19 cellular contexts compared by ENCODE assay signal in the genomic region with DNA sequence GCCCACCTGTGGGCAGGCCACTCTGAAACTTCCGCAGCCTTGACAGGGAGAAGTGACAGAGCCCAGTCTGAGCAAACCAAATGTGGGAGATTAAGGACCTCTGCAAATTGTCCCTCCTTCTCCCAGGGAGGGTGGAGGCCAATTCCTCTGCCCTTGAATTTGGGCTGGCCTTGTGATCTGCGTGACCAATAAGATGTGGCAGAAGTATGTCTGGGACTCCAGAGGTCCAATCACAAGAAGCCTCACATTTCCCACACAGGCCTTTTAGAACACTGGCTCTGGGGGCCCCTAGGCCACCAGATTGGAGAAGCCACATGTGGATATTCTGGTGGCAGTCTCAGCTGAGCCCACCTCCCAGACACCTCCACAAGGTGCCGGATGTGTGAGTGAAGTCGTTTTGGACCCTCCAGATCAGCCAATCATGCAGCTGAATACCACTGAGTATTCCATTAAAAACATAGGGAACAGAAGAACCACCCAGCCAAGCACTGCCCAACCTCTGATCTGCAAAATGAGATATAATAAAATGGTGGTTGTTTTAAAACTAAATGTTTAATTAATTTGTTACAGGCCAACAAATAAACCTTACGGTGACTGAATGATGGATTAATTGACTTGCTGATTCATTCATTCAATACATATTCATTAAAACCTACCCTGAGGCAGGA.
"Had no signal": no experiment of that assay in that cellular context is flagged by ENCODE, and none has a peak within 500 bp of the region (broad histone marks: within the 10 kb centered on the region; RNA-seq: fewer than 3 reads in every experiment).

No MANE protein-coding gene starts in this region.

- H3K27me3 ChIP-seq: ascending aorta, body of pancreas, MG63 had no signal

- ATAC-seq: activated CD4-positive, CD25-positive, alpha-beta regulatory T cell treated with anti-CD3 and anti-CD28 coated beads, Interleukin-2, amount 50 U/mL, for 24 hours; activated CD8-positive, alpha-beta T cell treated with anti-CD3 and anti-CD28 coated beads, Interleukin-2, amount 10 ng/mL, durations not matched to agents 7 days and 5 days; body of pancreas had no signal

- H3K9me3 ChIP-seq: body of pancreas, MG63 had no signal

- DNase-seq: activated CD4-positive, alpha-beta T cell treated with anti-CD3 and anti-CD28 coated beads for 48 hours; activated CD4-positive, alpha-beta T cell treated with anti-CD3 and anti-CD28 coated beads, Interleukin-2, amount 50 U/mL, for 4 hours; activated CD8-positive, alpha-beta memory T cell treated with anti-CD3 and anti-CD28 coated beads, Interleukin-2, amount 50 U/mL, for 48 hours; activated CD8-positive, alpha-beta T cell treated with anti-CD3 and anti-CD28 coated beads, Interleukin-2, amount 10 ng/mL, durations not matched to agents 7 days and 5 days; activated naive CD4-positive, alpha-beta T cell; activated T-cell treated with anti-CD3 and anti-CD28 coated beads, Interleukin-2, amount 50 U/mL, for 1 hour; body of pancreas; MG63; MV-4-11; NCI-H1105; NCI-H1436; NCI-H2029 treated with DMSO at 0.1 percent for 48 hours; NCI-H345; NCI-H510A; NCI-H526 treated with DMSO at 0.1 percent for 48 hours; NK-92 treated with Interleukin-12 subunit alpha and Interleukin-12 subunit beta, amount 100 ng/mL, for 24 hours; SHP77 treated with DMSO at 0.1 percent for 48 hours had no signal

- H3K36me3 ChIP-seq: ascending aorta, MG63 had no signal

- H3K4me1 ChIP-seq: ascending aorta, body of pancreas had no signal

- H3K27ac ChIP-seq: ascending aorta, body of pancreas had no signal

- H3K4me3 ChIP-seq: ascending aorta, body of pancreas, MG63 had no signal
